ENCODE assay signal across 17 cellular contexts in the genomic region with DNA sequence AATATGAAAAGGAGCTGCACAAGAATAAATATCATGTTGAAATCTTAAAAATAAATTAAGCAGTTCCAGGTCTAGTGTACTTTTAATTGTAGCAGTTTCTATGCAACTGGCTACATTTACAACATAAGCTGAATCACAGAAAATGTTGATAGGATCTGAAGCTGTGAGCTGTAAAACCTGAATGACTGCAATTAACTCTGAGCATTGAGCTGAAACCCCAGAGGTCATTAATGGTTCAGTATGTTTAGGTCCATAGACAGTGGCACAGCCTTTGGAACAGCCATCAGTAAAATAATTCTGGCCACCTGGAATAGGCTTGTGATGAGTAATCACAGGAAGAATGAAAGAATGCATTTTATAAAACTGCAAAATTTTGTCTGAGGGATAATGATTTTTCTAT.
"Had no signal": no experiment of that assay in that cellular context is flagged by ENCODE, and none has a peak within 500 bp of the region (broad histone marks: within the 10 kb centered on the region; RNA-seq: fewer than 3 reads in every experiment).

No MANE protein-coding gene starts in this region.

- DNase-seq: cortex of kidney; effector CD4-positive, alpha-beta T cell; left cardiac atrium; left ventricle myocardium superior; lower lobe of right lung; naive B cell; pancreas; right lobe of liver; small intestine; stimulated activated CD4-positive, alpha-beta T cell treated with anti-CD3 and anti-CD28 coated beads, Interleukin-15, amount 100 ng/mL, for 24 hours; stimulated activated CD4-positive, alpha-beta T cell treated with anti-CD3 and anti-CD28 coated beads, Interleukin-2, amount 100 ng/mL, for 48 hours; stimulated activated naive B cell treated with anti-CD40 and anti-IgM and Interleukin-4, amounts not matched to agents 10 μg/mL and 1 μg/mL and 100 μg/mL, for 72 hours; upper lobe of left lung had no signal

- H3K27ac ChIP-seq: lower lobe of right lung, neutrophil, pancreas, right lobe of liver, thoracic aorta, tibial nerve, upper lobe of left lung had no signal

- ATAC-seq: left cardiac atrium; left ventricle myocardium superior; lower lobe of right lung; natural killer cell treated with Interleukin-12 subunit alpha and Interleukin-12 subunit beta and Interleukin-15 and Interleukin-18, amount 100 ng/mL, for 72 hours; pancreas; right lobe of liver; stimulated activated naive B cell treated with anti-CD40 and anti-IgM and Interleukin-4, amounts not matched to agents 10 μg/mL and 1 μg/mL and 100 μg/mL, for 72 hours had no signal
